Comparison of ENCODE assay signal across 10 cellular contexts in the genomic region with DNA sequence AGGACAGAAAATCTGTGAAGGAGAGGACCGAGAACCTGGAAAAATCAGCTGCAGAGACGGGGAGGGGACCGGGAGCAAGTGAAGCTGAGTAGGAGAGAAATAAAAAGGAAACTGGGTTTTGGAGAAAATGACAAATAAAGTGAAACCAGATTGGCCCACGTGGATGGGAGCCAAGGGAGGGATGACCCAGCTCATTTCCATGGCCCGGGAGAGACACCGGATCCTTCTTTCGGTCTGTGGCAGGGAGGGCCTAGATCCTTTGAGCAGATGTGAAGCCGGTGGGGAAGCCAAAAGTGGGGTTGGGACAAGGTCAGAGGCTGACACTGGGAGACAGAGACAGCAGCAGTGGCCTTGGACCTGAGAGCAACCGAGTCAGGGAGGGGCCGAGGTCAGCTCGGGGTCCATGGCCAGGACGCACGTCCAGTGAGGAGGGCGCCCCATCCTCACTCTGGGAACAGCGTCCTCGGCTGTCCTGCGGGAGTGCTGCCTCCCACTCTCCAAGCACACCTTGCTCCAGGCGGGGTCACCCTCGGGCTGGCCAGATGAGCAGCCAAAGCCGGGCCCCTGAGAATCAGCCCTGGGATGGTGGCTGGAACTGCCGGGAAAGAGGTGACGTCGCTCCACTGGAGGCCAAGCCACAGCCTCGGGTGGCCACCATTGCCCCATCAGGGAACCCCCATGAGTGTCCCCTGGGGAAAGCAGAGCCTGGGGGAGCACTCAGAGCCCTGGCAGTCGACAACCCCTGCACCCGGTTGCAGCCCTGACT. TPM values are rescaled to one million over a fixed set of nuclear protein-coding genes. Genes with fewer than 3 reads are reported as not detected.
A peak's percentile ranks its signal among the peaks of the same experiment; 100 is the strongest.
DNase-seq lines count a peak whose midpoint lies in the region; ATAC-seq and TF ChIP-seq lines count a peak whose summit lies in the region.
"Had no signal": no experiment of that assay in that cellular context is flagged by ENCODE, and none has a peak within 500 bp of the region (broad histone marks: within the 10 kb centered on the region; RNA-seq: fewer than 3 reads in every experiment).

No MANE protein-coding gene starts in this region.

- 56 to 58% methylated on average over 26 of the region's 26 CpGs for WGBS in aorta, 2 donors

- no peaks in the 10 kb centered on the region for H3K4me1 ChIP-seq in aorta (ENCODE audit: control insufficient read depth in 1 of 2, insufficient read depth in 2 of 2, low read length in 2 of 2)

- peaks cover 37% of the 10 kb centered on the region for H3K36me3 Mint-ChIP-seq in nephron (ENCODE audit: low read depth)

- H3K9me3 Mint-ChIP-seq in nephron = no peaks in the 10 kb centered on the region

- ATAC-seq in Right ventricle myocardium inferior (peak; percentile 75), aorta (ENCODE audit: low FRiP score) (peak; percentile 65), GM18861 (IDR thresholded peaks at IDR 0.05; ENCODE audit: unreplicated experiment) (no peak), HG03045 (IDR thresholded peaks at IDR 0.05; ENCODE audit: unreplicated experiment) (no peak)
- ATAC-seq: HCT116 had no signal

- no peaks in the 10 kb centered on the region for H3K27me3 ChIP-seq in aorta (ENCODE audit: control insufficient read depth in 1 of 2, insufficient read depth in 2 of 2, low read length in 1 of 2)

- H3K27me3 Mint-ChIP-seq in nephron (ENCODE audit: low read depth) = peaks cover 3% of the 10 kb centered on the region

- peaks cover 6% of the 10 kb centered on the region for H3K4me1 Mint-ChIP-seq in nephron

- H3K4me3 ChIP-seq in fibroblast of the aortic adventitia (ENCODE audit: low read depth, low read length) = peak overlapping the region; percentile 22
- H3K4me3 ChIP-seq in aorta (ENCODE audit: low read length in 2 of 2) = no peak overlapping the region

- H3K9me3 ChIP-seq in aorta (ENCODE audit: control insufficient read depth, low read length) = no peaks in the 10 kb centered on the region

- H3K27ac ChIP-seq in aorta (ENCODE audit: low read depth in 1 of 2, low read length in 2 of 2) = peak overlapping the region; percentile 16 to 78

- peak overlapping the region; percentile 8 to 67 (median 62) for H3K27ac Mint-ChIP-seq in nephron

- no peak overlapping the region for H3K4me3 Mint-ChIP-seq in nephron

- H3K36me3 ChIP-seq in aorta (ENCODE audit: control insufficient read depth in 1 of 2, insufficient read depth in 2 of 2, low read length in 1 of 2) = peaks cover 0 to 5% of the 10 kb centered on the region in 2 donors

- intact Hi-C loops in Right ventricle myocardium inferior (cut with DNase I) (loop anchor here (10.0 kb wide), 1 partner anchor 80 kb away; no protein-coding TSS in a partner anchor), cardiac septum (cut with DNase I) (no loop called here), aorta (cut with DNase I) (no loop called here)

- no peak for TF ChIP-seq CTCF in fibroblast of the aortic adventitia (IDR thresholded peaks at IDR 0.05; ENCODE audit: insufficient read depth, low read length)
- no peak for TF ChIP-seq CTCF in nephron (IDR thresholded peaks at IDR 0.05; ENCODE audit: unreplicated experiment in 3 of 3)

- DNase-seq in Right ventricle myocardium inferior (ENCODE audit: missing footprints) = no peak
- DNase-seq in cardiac septum (ENCODE audit: low spot score) = no peak
- peak; percentile 60 for DNase-seq in fibroblast of the aortic adventitia (ENCODE audit: low read depth)
- peak; percentile 78 to 81 for DNase-seq in aorta
- DNase-seq in NCI-H2081 (lab: John Stamatoyannopoulos, UW) = no peak
- DNase-seq: NCI-H2171 had no signal

RNA-seq across cellular contexts. Expression of gene CDR2, which starts 50.8 kb away (rescaled TPM):
- total RNA-seq in Right ventricle myocardium inferior (6.7 TPM), cardiac septum (8.5 TPM), fibroblast of the aortic adventitia (ENCODE audit: low replicate concordance) (20.4 and 29.7 TPM in 2 replicates), aorta (10 to 100 TPM; 34.7 to 37.9 TPM)
- polyA plus RNA-seq in aorta = 10 to 100 TPM; 26.4 to 27.9 TPM

Comparison
In these comparisons a context has a peak if more than half of its experiments do, and no peak if none do; other contexts are left out.
1. ATAC-seq: peak in Right ventricle myocardium inferior (single experiment) and aorta (single experiment); none in GM18861 (single experiment) and HG03045 (single experiment).
2. DNase-seq: peak in fibroblast of the aortic adventitia (single experiment) and aorta (2 of 2); none in Right ventricle myocardium inferior (single experiment), cardiac septum (single experiment) and NCI-H2081 (0 of 2).